In the genomic region with DNA sequence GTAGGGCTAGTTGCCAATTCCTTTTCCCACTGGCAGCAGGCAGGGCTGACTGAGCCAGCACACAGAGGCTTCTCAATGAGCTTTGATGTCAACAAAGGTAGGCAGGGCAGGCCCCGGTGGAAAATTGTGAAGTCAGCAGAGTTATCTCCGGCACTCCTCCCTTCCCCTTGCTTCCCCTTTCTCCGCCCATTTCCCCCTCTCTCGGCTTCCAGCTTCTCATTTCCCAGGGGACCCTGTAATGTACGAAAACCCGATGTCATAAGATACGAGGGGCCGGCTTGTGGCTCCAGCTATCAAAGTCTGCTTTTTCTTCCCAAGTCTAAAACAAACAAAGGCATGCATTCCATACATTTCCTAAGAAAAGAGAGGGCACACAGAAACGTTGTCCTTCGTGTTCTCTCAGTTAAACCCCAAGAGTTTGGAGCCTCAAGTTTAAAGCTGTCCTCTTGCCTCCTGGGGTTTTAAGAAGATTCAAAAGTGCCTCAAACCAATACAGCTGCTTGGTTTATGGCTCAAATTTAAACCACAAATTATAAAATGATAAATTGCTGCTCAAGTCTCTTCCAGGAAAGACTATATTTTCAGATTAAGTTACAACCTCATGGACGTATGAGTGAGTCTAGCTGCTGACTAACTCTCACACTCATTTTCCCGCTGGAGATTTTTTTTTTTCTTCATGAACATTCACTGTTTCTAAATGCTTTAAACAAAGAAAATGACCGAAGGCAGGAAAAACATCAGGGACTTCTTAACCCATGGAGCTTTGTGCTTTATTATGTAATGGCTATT, we compare ENCODE assay signal across 1 cellular context.
A peak's percentile ranks its signal among the peaks of the same experiment; 100 is the strongest.
TF ChIP-seq lines count a peak whose summit lies in the region.

No MANE protein-coding gene starts in this region.

TF ChIP-seq in HEK293, 187 proteins besides CTCF, POLR2A, EP300 and RAD21 (continued from another document and continues in another):
- TF ChIP-seq, protein P1, sequence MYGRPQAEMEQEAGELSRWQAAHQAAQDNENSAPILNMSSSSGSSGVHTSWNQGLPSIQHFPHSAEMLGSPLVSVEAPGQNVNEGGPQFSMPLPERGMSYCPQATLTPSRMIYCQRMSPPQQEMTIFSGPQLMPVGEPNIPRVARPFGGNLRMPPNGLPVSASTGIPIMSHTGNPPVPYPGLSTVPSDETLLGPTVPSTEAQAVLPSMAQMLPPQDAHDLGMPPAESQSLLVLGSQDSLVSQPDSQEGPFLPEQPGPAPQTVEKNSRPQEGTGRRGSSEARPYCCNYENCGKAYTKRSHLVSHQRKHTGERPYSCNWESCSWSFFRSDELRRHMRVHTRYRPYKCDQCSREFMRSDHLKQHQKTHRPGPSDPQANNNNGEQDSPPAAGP (tag by site-specific recombination; IDR thresholded peaks at IDR 0.05), result peak; percentile 36; the same call in 1 of the 2 replicates
- TF ChIP-seq WT1 (tag by site-specific recombination; IDR thresholded peaks at IDR 0.05) (peak; percentile 68; the same call in 1 of the 2 replicates), ZNF48 (tag by site-specific recombination; IDR thresholded peaks at IDR 0.05) (no peak), TCF7L2 (IDR thresholded peaks at IDR 0.05; ENCODE audit: borderline replicate concordance, low read depth, low read length) (peak; percentile 57), SP3 (tag by site-specific recombination; IDR thresholded peaks at IDR 0.05) (peak; percentile 65; the same call in 1 of the 2 replicates), ZNF121 (tag by site-specific recombination; IDR thresholded peaks at IDR 0.05) (no peak), ZNF473 (tag by site-specific recombination; IDR thresholded peaks at IDR 0.05) (no peak), ZNF747 (tag by site-specific recombination; IDR thresholded peaks at IDR 0.05) (no peak), ZNF623 (tag by site-specific recombination; IDR thresholded peaks at IDR 0.05) (no peak), HOXA7 (CRISPR knock-in tag; IDR thresholded peaks at IDR 0.05; ENCODE audit: borderline replicate concordance) (no peak), ZNF175 (tag by site-specific recombination; IDR thresholded peaks at IDR 0.05) (no peak), PRDM1 (tag by site-specific recombination; IDR thresholded peaks at IDR 0.05) (peak; percentile 65), ZBTB1 (tag by site-specific recombination; IDR thresholded peaks at IDR 0.05) (no peak), ZNF274 (IDR thresholded peaks at IDR 0.05; ENCODE audit: low read length) (no peak), ZNF274 (tag by site-specific recombination; IDR thresholded peaks at IDR 0.05; ENCODE audit: borderline replicate concordance) (no peak), ZNF19 (tag by site-specific recombination; IDR thresholded peaks at IDR 0.05; ENCODE audit: low read depth) (no peak), ZSCAN4 (tag by site-specific recombination; IDR thresholded peaks at IDR 0.05) (no peak), ZNF701 (tag by site-specific recombination; IDR thresholded peaks at IDR 0.05) (no peak), ZNF544 (tag by site-specific recombination; IDR thresholded peaks at IDR 0.05) (no peak), SCRT2 (tag by site-specific recombination; IDR thresholded peaks at IDR 0.05) (no peak), SCRT1 (tag by site-specific recombination; IDR thresholded peaks at IDR 0.05; ENCODE audit: borderline replicate concordance) (no peak), ZNF202 (tag by site-specific recombination; IDR thresholded peaks at IDR 0.05; ENCODE audit: borderline replicate concordance) (no peak), ZNF366 (tag by site-specific recombination; conservative IDR thresholded peaks at IDR 0.05) (peak; percentile 80), ZNF707 (tag by site-specific recombination; IDR thresholded peaks at IDR 0.05) (no peak), ZBTB8A (tag by site-specific recombination; IDR thresholded peaks at IDR 0.05) (peak; percentile 31; the same call in 1 of the 2 replicates), ZNF624 (tag by site-specific recombination; IDR thresholded peaks at IDR 0.05) (no peak), ZFP69B (tag by site-specific recombination; IDR thresholded peaks at IDR 0.05) (0 out of 2 replicates have a peak, but pooled peaks have one; percentile 34), HOXC10 (CRISPR knock-in tag; IDR thresholded peaks at IDR 0.05) (no peak), PBX3 (CRISPR knock-in tag; IDR thresholded peaks at IDR 0.05) (no peak), ZNF114 (tag by site-specific recombination; IDR thresholded peaks at IDR 0.05) (no peak), ZFHX2 (tag by site-specific recombination; conservative IDR thresholded peaks at IDR 0.05) (no peak), ZNF132 (tag by site-specific recombination; IDR thresholded peaks at IDR 0.05; ENCODE audit: borderline replicate concordance) (no peak), FEZF1 (tag by site-specific recombination; IDR thresholded peaks at IDR 0.05) (peak; percentile 86), SP2 (tag by site-specific recombination; IDR thresholded peaks at IDR 0.05) (peak; percentile 49), AEBP2 (tag by site-specific recombination; IDR thresholded peaks at IDR 0.05; ENCODE audit: borderline replicate concordance) (no peak), HOXD13 (CRISPR knock-in tag; IDR thresholded peaks at IDR 0.05; ENCODE audit: borderline replicate concordance) (no peak)
- TF ChIP-seq, protein P2, sequence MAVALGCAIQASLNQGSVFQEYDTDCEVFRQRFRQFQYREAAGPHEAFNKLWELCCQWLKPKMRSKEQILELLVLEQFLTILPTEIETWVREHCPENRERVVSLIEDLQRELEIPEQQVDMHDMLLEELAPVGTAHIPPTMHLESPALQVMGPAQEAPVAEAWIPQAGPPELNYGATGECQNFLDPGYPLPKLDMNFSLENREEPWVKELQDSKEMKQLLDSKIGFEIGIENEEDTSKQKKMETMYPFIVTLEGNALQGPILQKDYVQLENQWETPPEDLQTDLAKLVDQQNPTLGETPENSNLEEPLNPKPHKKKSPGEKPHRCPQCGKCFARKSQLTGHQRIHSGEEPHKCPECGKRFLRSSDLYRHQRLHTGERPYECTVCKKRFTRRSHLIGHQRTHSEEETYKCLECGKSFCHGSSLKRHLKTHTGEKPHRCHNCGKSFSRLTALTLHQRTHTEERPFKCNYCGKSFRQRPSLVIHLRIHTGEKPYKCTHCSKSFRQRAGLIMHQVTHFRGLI (tag by site-specific recombination; IDR thresholded peaks at IDR 0.05), result no peak; the same call in 1 of the 2 replicates
- TF ChIP-seq, protein P3, sequence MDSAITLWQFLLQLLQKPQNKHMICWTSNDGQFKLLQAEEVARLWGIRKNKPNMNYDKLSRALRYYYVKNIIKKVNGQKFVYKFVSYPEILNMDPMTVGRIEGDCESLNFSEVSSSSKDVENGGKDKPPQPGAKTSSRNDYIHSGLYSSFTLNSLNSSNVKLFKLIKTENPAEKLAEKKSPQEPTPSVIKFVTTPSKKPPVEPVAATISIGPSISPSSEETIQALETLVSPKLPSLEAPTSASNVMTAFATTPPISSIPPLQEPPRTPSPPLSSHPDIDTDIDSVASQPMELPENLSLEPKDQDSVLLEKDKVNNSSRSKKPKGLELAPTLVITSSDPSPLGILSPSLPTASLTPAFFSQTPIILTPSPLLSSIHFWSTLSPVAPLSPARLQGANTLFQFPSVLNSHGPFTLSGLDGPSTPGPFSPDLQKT (IDR thresholded peaks at IDR 0.05; ENCODE audit: borderline replicate concordance, low read depth, low read length), result no peak
- TF ChIP-seq, protein P4, sequence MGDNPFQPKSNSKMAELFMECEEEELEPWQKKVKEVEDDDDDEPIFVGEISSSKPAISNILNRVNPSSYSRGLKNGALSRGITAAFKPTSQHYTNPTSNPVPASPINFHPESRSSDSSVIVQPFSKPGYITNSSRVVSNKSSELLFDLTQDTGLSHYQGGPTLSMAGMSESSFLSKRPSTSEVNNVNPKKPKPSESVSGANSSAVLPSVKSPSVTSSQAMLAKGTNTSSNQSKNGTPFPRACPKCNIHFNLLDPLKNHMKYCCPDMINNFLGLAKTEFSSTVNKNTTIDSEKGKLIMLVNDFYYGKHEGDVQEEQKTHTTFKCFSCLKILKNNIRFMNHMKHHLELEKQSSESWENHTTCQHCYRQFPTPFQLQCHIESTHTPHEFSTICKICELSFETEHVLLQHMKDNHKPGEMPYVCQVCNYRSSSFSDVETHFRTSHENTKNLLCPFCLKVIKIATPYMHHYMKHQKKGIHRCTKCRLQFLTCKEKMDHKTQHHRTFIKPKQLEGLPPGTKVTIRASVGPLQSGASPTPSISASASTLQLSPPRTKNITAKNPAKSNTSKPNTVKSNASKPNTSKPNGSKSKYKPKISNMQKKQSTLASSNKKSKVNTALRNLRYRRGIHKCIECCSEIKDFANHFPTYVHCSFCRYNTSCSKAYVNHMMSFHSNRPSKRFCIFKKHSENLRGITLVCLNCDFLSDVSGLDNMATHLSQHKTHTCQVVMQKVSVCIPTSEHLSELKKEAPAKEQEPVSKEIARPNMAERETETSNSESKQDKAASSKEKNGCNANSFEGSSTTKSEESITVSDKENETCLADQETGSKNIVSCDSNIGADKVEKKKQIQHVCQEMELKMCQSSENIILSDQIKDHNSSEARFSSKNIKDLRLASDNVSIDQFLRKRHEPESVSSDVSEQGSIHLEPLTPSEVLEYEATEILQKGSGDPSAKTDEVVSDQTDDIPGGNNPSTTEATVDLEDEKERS (tag by site-specific recombination; IDR thresholded peaks at IDR 0.05), result no peak
- TF ChIP-seq, protein P5, sequence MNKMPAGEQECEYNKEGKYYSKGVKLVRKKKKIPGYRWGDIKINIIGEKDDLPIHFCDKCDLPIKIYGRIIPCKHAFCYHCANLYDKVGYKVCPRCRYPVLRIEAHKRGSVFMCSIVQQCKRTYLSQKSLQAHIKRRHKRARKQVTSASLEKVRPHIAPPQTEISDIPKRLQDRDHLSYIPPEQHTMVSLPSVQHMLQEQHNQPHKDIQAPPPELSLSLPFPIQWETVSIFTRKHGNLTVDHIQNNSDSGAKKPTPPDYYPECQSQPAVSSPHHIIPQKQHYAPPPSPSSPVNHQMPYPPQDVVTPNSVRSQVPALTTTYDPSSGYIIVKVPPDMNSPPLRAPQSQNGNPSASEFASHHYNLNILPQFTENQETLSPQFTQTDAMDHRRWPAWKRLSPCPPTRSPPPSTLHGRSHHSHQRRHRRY (tag by site-specific recombination; IDR thresholded peaks at IDR 0.05), result no peak
- TF ChIP-seq, protein P6, sequence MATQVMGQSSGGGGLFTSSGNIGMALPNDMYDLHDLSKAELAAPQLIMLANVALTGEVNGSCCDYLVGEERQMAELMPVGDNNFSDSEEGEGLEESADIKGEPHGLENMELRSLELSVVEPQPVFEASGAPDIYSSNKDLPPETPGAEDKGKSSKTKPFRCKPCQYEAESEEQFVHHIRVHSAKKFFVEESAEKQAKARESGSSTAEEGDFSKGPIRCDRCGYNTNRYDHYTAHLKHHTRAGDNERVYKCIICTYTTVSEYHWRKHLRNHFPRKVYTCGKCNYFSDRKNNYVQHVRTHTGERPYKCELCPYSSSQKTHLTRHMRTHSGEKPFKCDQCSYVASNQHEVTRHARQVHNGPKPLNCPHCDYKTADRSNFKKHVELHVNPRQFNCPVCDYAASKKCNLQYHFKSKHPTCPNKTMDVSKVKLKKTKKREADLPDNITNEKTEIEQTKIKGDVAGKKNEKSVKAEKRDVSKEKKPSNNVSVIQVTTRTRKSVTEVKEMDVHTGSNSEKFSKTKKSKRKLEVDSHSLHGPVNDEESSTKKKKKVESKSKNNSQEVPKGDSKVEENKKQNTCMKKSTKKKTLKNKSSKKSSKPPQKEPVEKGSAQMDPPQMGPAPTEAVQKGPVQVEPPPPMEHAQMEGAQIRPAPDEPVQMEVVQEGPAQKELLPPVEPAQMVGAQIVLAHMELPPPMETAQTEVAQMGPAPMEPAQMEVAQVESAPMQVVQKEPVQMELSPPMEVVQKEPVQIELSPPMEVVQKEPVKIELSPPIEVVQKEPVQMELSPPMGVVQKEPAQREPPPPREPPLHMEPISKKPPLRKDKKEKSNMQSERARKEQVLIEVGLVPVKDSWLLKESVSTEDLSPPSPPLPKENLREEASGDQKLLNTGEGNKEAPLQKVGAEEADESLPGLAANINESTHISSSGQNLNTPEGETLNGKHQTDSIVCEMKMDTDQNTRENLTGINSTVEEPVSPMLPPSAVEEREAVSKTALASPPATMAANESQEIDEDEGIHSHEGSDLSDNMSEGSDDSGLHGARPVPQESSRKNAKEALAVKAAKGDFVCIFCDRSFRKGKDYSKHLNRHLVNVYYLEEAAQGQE (tag by site-specific recombination; IDR thresholded peaks at IDR 0.05), result no peak
- TF ChIP-seq, protein P7, sequence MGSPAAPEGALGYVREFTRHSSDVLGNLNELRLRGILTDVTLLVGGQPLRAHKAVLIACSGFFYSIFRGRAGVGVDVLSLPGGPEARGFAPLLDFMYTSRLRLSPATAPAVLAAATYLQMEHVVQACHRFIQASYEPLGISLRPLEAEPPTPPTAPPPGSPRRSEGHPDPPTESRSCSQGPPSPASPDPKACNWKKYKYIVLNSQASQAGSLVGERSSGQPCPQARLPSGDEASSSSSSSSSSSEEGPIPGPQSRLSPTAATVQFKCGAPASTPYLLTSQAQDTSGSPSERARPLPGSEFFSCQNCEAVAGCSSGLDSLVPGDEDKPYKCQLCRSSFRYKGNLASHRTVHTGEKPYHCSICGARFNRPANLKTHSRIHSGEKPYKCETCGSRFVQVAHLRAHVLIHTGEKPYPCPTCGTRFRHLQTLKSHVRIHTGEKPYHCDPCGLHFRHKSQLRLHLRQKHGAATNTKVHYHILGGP (tag by site-specific recombination; IDR thresholded peaks at IDR 0.05), result no peak
- TF ChIP-seq, protein P8, sequence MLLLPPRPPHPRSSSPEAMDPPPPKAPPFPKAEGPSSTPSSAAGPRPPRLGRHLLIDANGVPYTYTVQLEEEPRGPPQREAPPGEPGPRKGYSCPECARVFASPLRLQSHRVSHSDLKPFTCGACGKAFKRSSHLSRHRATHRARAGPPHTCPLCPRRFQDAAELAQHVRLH (tag by site-specific recombination; IDR thresholded peaks at IDR 0.05), result no peak
